ENCODE assay signal across 8 cellular contexts in genomic region chr9:136711751-136712689, GRCh38. TPM values are rescaled to one million over a fixed set of nuclear protein-coding genes. Genes with fewer than 3 reads are reported as not detected.
DNase-seq lines count a peak whose midpoint lies in the region; ATAC-seq, FAIRE-seq and TF ChIP-seq lines count a peak whose summit lies in the region.

Gene DIPK1B, plus strand, starts transcription at chr9:136712572. Its CDS starts 94 bp downstream, at chr9:136712666.

- POLR2A ChIA-PET in H1 (lab: Charles Lee; ENCODE audit: partially characterized antibody) = interaction anchor here (4.7 to 11.2 kb wide), 2 partner anchors 10 to 20 kb away, joined by 46 to 223 read pairs; no protein-coding TSS in a partner anchor

- H4K5ac ChIP-seq in H1 (ENCODE audit: insufficient read length, low read depth, low read length) = peak within 1 kb of the TSS; percentile 42

- TF ChIP-seq POLR2A in H1 (IDR thresholded peaks at IDR 0.05; ENCODE audit: control extremely low read depth in 1 of 2, low read depth in 2 of 2, low read length in 2 of 2) = no peak; a peak in 1 of 3 replicates

- no peak within 1 kb of the TSS for H3K4ac ChIP-seq in H1 (replicated peaks; ENCODE audit: insufficient read length, low read depth, low read length)

- no peaks in the 10 kb centered on the region for H3K4me1 ChIP-seq in OCI-LY1 (ENCODE audit: insufficient read depth, low read length, severe bottlenecking)
- peaks cover 0 to 12% (median 6%) of the 10 kb centered on the region in 4 experiments; a peak in 5 of 7 replicates for H3K4me1 ChIP-seq in H1 (replicated peaks in 1 of 4; ENCODE audit: control insufficient read depth in 3 of 4, insufficient read depth in 4 of 4, low read length in 3 of 4)

- no peak within 1 kb of the TSS for H4K91ac ChIP-seq in H1 (replicated peaks; ENCODE audit: insufficient read length, low read length)

- TF ChIP-seq RAD21 in H1 (IDR thresholded peaks at IDR 0.05 in 1 of 2, conservative IDR thresholded peaks at IDR 0.05 in 1 of 2; ENCODE audit: low read depth in 2 of 2, low read length in 2 of 2) = no peak

- H3K79me2 ChIP-seq in OCI-LY1 (ENCODE audit: insufficient read depth, low read length) (no peaks in the 10 kb centered on the region), H1 (ENCODE audit: control insufficient read depth in 1 of 2, insufficient read depth in 2 of 2, low read length in 2 of 2) (peaks cover 0 to 11% of the 10 kb centered on the region in 2 experiments; a peak in 1 of 4 replicates)

- H2BK20ac ChIP-seq in H1 (ENCODE audit: low read length) = no peak within 1 kb of the TSS

- TF ChIP-seq EP300 in H1 (IDR thresholded peaks at IDR 0.05; ENCODE audit: borderline replicate concordance in 1 of 2, low read depth in 2 of 2, low read length in 2 of 2) = no peak

- no peaks in the 10 kb centered on the region for H3F3A ChIP-seq in OCI-LY1 (ENCODE audit: insufficient read depth, low read length)

- CTCF ChIA-PET in H1 (lab: Charles Lee; ENCODE audit: partially characterized antibody) = interaction anchor here (1.0 to 1.8 kb wide), 3 partner anchors 10 to 17 kb away, joined by 3 to 6 read pairs (median 5); no protein-coding TSS in a partner anchor

- H3K4me2 ChIP-seq in OCI-LY1 (ENCODE audit: low read length) (peak within 1 kb of the TSS; percentile 48), H1 (ENCODE audit: insufficient read depth in 1 of 2, low read depth in 2 of 2, low read length in 2 of 2) (peak within 1 kb of the TSS; percentile 80 to 90)

- no peak for FAIRE-seq in H1 (lab: Jason Lieb, UNC)

- no peak within 1 kb of the TSS for H2BK5ac ChIP-seq in H1 (ENCODE audit: low read depth, low read length)

- peaks cover 28% of the 10 kb centered on the region for H3K27me3 Mint-ChIP-seq in T-helper 2 cell treated with Interferon-gamma antibody and Interleukin-4, amounts not matched to agents 5 μg/mL and 100 μg/mL, for 36 hours (ENCODE audit: low read depth)
- H3K27me3 Mint-ChIP-seq in nephron (ENCODE audit: low read depth) = peaks cover 8% of the 10 kb centered on the region

- H3K9ac ChIP-seq in OCI-LY1 (ENCODE audit: low read length) = peak within 1 kb of the TSS; percentile 19; the same call in 1 of the 2 replicates
- H3K9ac ChIP-seq in H1 (replicated peaks in 1 of 4; ENCODE audit: extremely low read depth in 1 of 4, low read depth in 3 of 4, low read length in 3 of 4) = peak within 1 kb of the TSS; percentile 20 to 84 (median 54)

- ATAC-seq in GM18870 (IDR thresholded peaks at IDR 0.05; ENCODE audit: unreplicated experiment) = no peak

- H2BK12ac ChIP-seq in H1 (ENCODE audit: low read depth, low read length) = no peak within 1 kb of the TSS

- H3K56ac ChIP-seq in H1 (replicated peaks; ENCODE audit: insufficient read length, low read depth, low read length) = no peak within 1 kb of the TSS

- H3K23ac ChIP-seq in H1 (ENCODE audit: insufficient read length) = no peak within 1 kb of the TSS

- TF ChIP-seq CTCF in OCI-LY1 (IDR thresholded peaks at IDR 0.05; ENCODE audit: low read length) = no peak
- TF ChIP-seq CTCF in H1 (IDR thresholded peaks at IDR 0.05; ENCODE audit: control extremely low read depth in 1 of 3, insufficient read depth in 1 of 3, low read depth in 1 of 3, low read length in 3 of 3) = no peak
- no peak for TF ChIP-seq CTCF in nephron (IDR thresholded peaks at IDR 0.05; ENCODE audit: unreplicated experiment in 3 of 3)

- H3K27me3 ChIP-seq in OCI-LY1 (ENCODE audit: insufficient read depth, low read length) = peaks cover 10% of the 10 kb centered on the region; the same call in 1 of the 2 replicates
- peaks cover 0 to 4% (median 3%) of the 10 kb centered on the region in 4 experiments; a peak in 4 of 7 replicates for H3K27me3 ChIP-seq in H1 (replicated peaks in 1 of 4; ENCODE audit: control insufficient read depth in 3 of 4, extremely low read depth in 1 of 4, insufficient read depth in 3 of 4, low read length in 3 of 4)

- H4K20me1 ChIP-seq in OCI-LY1 (ENCODE audit: insufficient read depth, low read length) (no peaks in the 10 kb centered on the region), H1 (replicated peaks in 1 of 2; ENCODE audit: control insufficient read depth in 1 of 2, insufficient read depth in 2 of 2, low read length in 2 of 2) (peaks cover 11 to 13% of the 10 kb centered on the region in 2 experiments)

- H3K9me3 ChIP-seq in OCI-LY1 (ENCODE audit: low read length) = no peaks in the 10 kb centered on the region
- no peaks in the 10 kb centered on the region for H3K9me3 ChIP-seq in H1 (ENCODE audit: insufficient read depth in 2 of 2, low read depth in 1 of 2, low read length in 1 of 2)

- no peaks in the 10 kb centered on the region for H3K9me3 Mint-ChIP-seq in T-helper 2 cell treated with Interferon-gamma antibody and Interleukin-4, amounts not matched to agents 5 μg/mL and 100 μg/mL, for 36 hours
- no peaks in the 10 kb centered on the region for H3K9me3 Mint-ChIP-seq in nephron

- H3K4me1 Mint-ChIP-seq in T-helper 2 cell treated with Interferon-gamma antibody and Interleukin-4, amounts not matched to agents 5 μg/mL and 100 μg/mL, for 36 hours (ENCODE audit: low read depth) = no peaks in the 10 kb centered on the region
- peaks cover 7% of the 10 kb centered on the region for H3K4me1 Mint-ChIP-seq in nephron

- no peak within 1 kb of the TSS for H4K8ac ChIP-seq in H1 (ENCODE audit: extremely low read depth, insufficient read depth, low read length)

- DNase-seq in T-helper 2 cell treated with Interferon-gamma antibody and Interleukin-4, amounts not matched to agents 5 μg/mL and 100 μg/mL, for 36 hours (ENCODE audit: low spot score) = no peak
- no peak for DNase-seq in T-helper 2 cell
- peak in 1 of 2 experiments; percentile 86 for DNase-seq in H1 (ENCODE audit: low read depth in 1 of 2, low spot score in 2 of 2)
- DNase-seq in GM03348 (ENCODE audit: low spot score) = no peak
- no peak for DNase-seq in AG08396 (ENCODE audit: low spot score)

- no peak within 1 kb of the TSS for H3K27ac ChIP-seq in OCI-LY1 (ENCODE audit: low read depth, low read length, poor library complexity, severe bottlenecking)
- no peak within 1 kb of the TSS; the same call in 1 of the 2 replicates for H3K27ac ChIP-seq in H1 (ENCODE audit: low read depth, low read length)

- H3K4me3 ChIP-seq in OCI-LY1 (ENCODE audit: low read depth, low read length, poor library complexity, severe bottlenecking) = peak within 1 kb of the TSS; percentile 48
- H3K4me3 ChIP-seq in H1 (ENCODE audit: extremely low read depth in 1 of 4, insufficient read depth in 2 of 4, low read depth in 3 of 4, low read length in 4 of 4) = peak within 1 kb of the TSS; percentile 65 to 94 (median 78)

- H3K23me2 ChIP-seq in H1 (ENCODE audit: low read depth, low read length) = peaks cover 3% of the 10 kb centered on the region; the same call in 1 of the 2 replicates

- H3K9me2 ChIP-seq in OCI-LY1 (ENCODE audit: low read depth, low read length) = no peaks in the 10 kb centered on the region

- peak within 1 kb of the TSS; percentile 88; the same call in 1 of the 2 replicates for H2BK15ac ChIP-seq in H1 (ENCODE audit: low read length)

- H2AFZ ChIP-seq in OCI-LY1 (ENCODE audit: low read length) (no peak within 1 kb of the TSS), H1 (ENCODE audit: low read length) (peak within 1 kb of the TSS; percentile 41; the same call in 1 of the 2 replicates)

- H3K14ac ChIP-seq in H1 (ENCODE audit: insufficient read length) = no peak within 1 kb of the TSS

- no peaks in the 10 kb centered on the region for H3K36me3 Mint-ChIP-seq in T-helper 2 cell treated with Interferon-gamma antibody and Interleukin-4, amounts not matched to agents 5 μg/mL and 100 μg/mL, for 36 hours (ENCODE audit: low read depth)
- H3K36me3 Mint-ChIP-seq in nephron (ENCODE audit: low read depth) = no peaks in the 10 kb centered on the region

- peak within 1 kb of the TSS; percentile 19 for H3K18ac ChIP-seq in H1 (ENCODE audit: extremely low read depth, low read length)

- no peaks in the 10 kb centered on the region for H3K36me3 ChIP-seq in OCI-LY1 (ENCODE audit: insufficient read depth, low read length)
- no peaks in the 10 kb centered on the region for H3K36me3 ChIP-seq in H1 (ENCODE audit: control insufficient read depth in 2 of 4, insufficient read depth in 4 of 4, low read length in 3 of 4)

- no peak within 1 kb of the TSS for H2BK120ac ChIP-seq in H1 (replicated peaks; ENCODE audit: low read depth, low read length)

- WGBS in H1 (ENCODE audit: extremely low coverage in 1 of 2, insufficient coverage in 1 of 2, insufficient read length in 1 of 2, insufficient replicate concordance in 2 of 2, low coverage in 1 of 2, low lambda C conversion rate in 2 of 2, missing lambda C conversion rate in 1 of 2), 2 experiments = 3% methylated on average over 29 of the region's 119 CpGs; no CpG with 5 or more reads in 1 of the 2 experiments

- no peak within 1 kb of the TSS for H3K27ac Mint-ChIP-seq in T-helper 2 cell treated with Interferon-gamma antibody and Interleukin-4, amounts not matched to agents 5 μg/mL and 100 μg/mL, for 36 hours
- H3K27ac Mint-ChIP-seq in nephron = peak within 1 kb of the TSS in 2 of 3 experiments; percentile 38 to 63

- H3K79me1 ChIP-seq in H1 (ENCODE audit: low read depth, low read length) = peaks cover 19% of the 10 kb centered on the region

- peak within 1 kb of the TSS; percentile 61 for H3K4me3 Mint-ChIP-seq in T-helper 2 cell treated with Interferon-gamma antibody and Interleukin-4, amounts not matched to agents 5 μg/mL and 100 μg/mL, for 36 hours
- H3K4me3 Mint-ChIP-seq in nephron = peak within 1 kb of the TSS; percentile 81 to 88 (median 87)

- peak within 1 kb of the TSS; percentile 53; the same call in 1 of the 2 replicates for H2AK5ac ChIP-seq in H1 (ENCODE audit: low read depth, low read length)

TF ChIP-seq in H1, 55 proteins besides CTCF, POLR2A, EP300 and RAD21 (continues in another document):
- peak; percentile 37; the same call in 1 of the 2 replicates for TF ChIP-seq TAF1 (IDR thresholded peaks at IDR 0.05; ENCODE audit: low read depth, low read length)
- TF ChIP-seq TBP (IDR thresholded peaks at IDR 0.05; ENCODE audit: low read depth, low read length) = no peak
- peak; percentile 71; the same call in 1 of the 2 replicates for TF ChIP-seq SP4 (IDR thresholded peaks at IDR 0.05; ENCODE audit: low read length)
- TF ChIP-seq NRF1 (IDR thresholded peaks at IDR 0.05; ENCODE audit: low read depth, low read length) = no peak
- no peak for TF ChIP-seq BRCA1 (IDR thresholded peaks at IDR 0.05; ENCODE audit: low read depth, low read length)
- no peak for TF ChIP-seq SIRT6 (IDR thresholded peaks at IDR 0.05; ENCODE audit: low read length)

RNA-seq across cellular contexts. Expression of gene DIPK1B, which starts in this region (rescaled TPM):
- 32.3 and 35.3 TPM in 2 replicates for total RNA-seq in H1 (2021; fragmentation: NEBNext Ultra II Directional; extraction: Animal tissue kit (Norgen Biotek cat#: 25700))
- polyA plus RNA-seq in H1 (2011; rRNA removed) = 64.8 and 78.8 TPM in 2 replicates
- polyA plus RNA-seq in H1 (2011; cell fraction: cytosol; rRNA removed) = 58.4 TPM
- 75.1 TPM for polyA plus RNA-seq in H1 (2011; cell fraction: nucleus; rRNA removed)
- polyA plus RNA-seq in H1 (2012, experiment 1 of 2) = 19.5 to 34.6 TPM (median 30.7 TPM) in 4 replicates
- polyA plus RNA-seq in H1 (2012, experiment 2 of 2) = 28.6 TPM
- polyA plus RNA-seq in H1 (2013, experiment 1 of 2) = 28.2 TPM
- polyA plus RNA-seq in H1 (2013, experiment 2 of 2) = 28.5 TPM
- 13.3 and 14.7 TPM in 2 replicates for polyA minus RNA-seq in H1 (2011; rRNA and poly(A)+ RNA removed)
- 22.6 TPM for polyA minus RNA-seq in H1 (2011; cell fraction: cytosol; rRNA and poly(A)+ RNA removed)
- polyA minus RNA-seq in H1 (2011; cell fraction: nucleus; rRNA and poly(A)+ RNA removed) = 19.6 TPM
